In genomic region chrX:137143864-137144263, GRCh38 we compare ENCODE assay signal across 23 cellular contexts.
"Had no signal": no experiment of that assay in that cellular context is flagged by ENCODE, and none has a peak within 500 bp of the region (broad histone marks: within the 10 kb centered on the region; RNA-seq: fewer than 3 reads in every experiment).

No MANE protein-coding gene starts in this region.

- H3K4me3 ChIP-seq: colonic mucosa, coronary artery, dorsolateral prefrontal cortex, esophagus muscularis mucosa, esophagus squamous epithelium, gastrocnemius medialis, gastroesophageal sphincter, heart left ventricle, heart right ventricle had no signal

- H3K27me3 ChIP-seq: colonic mucosa, esophagus muscularis mucosa, esophagus squamous epithelium, foreskin keratinocyte, gastrocnemius medialis, gastroesophageal sphincter had no signal

- H3K36me3 ChIP-seq: colonic mucosa, esophagus muscularis mucosa, esophagus squamous epithelium, gastrocnemius medialis, gastroesophageal sphincter, heart left ventricle, heart right ventricle had no signal

- DNase-seq: colonic mucosa; cortex of kidney; dermis blood vessel endothelial cell; dorsolateral prefrontal cortex; effector CD4-positive, alpha-beta T cell; effector CD8-positive, alpha-beta T cell; effector memory CD4-positive, alpha-beta T cell; effector memory CD8-positive, alpha-beta T cell; endodermal cell; erythroblast; esophagus squamous epithelium; foreskin fibroblast; foreskin keratinocyte; foreskin melanocyte; gastrocnemius medialis; glutamatergic neuron; heart left ventricle; heart right ventricle had no signal

- H3K9me3 ChIP-seq: colonic mucosa, esophagus muscularis mucosa, esophagus squamous epithelium, gastrocnemius medialis, gastroesophageal sphincter had no signal

- H3K4me1 ChIP-seq: colonic mucosa, esophagus muscularis mucosa, esophagus squamous epithelium, foreskin keratinocyte, gastrocnemius medialis, gastroesophageal sphincter, heart left ventricle, heart right ventricle had no signal

- H3K27ac ChIP-seq: colonic mucosa, coronary artery, dorsolateral prefrontal cortex, epithelial cell of prostate, esophagus muscularis mucosa, esophagus squamous epithelium, foreskin keratinocyte, gastrocnemius medialis, gastroesophageal sphincter, heart left ventricle, heart right ventricle had no signal

- ATAC-seq: effector memory CD8-positive, alpha-beta T cell; esophagus mucosa; foreskin keratinocyte; gastrocnemius medialis; gastroesophageal sphincter; heart left ventricle; heart right ventricle had no signal
